ENCODE assay signal across 26 cellular contexts in the genomic region with DNA sequence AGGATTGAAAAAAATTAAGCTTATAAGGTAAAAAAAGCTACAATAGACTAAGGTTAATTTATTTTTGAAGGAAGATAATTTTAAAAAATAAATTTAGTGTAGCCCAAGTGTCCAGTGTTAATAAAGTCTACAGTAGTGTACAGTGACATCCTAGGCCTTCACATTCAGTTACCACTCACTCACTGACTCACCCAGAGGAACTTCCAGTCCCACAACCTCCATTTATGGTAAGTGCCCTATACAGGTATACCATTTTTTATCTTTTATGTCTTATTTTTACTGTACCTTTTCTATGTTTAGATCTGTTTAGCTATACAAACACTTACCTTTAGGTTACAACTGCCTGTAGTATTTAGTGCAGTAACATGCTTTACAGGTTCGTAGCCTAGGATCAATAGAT.
"Had no signal": no experiment of that assay in that cellular context is flagged by ENCODE, and none has a peak within 500 bp of the region (broad histone marks: within the 10 kb centered on the region; RNA-seq: fewer than 3 reads in every experiment).

No MANE protein-coding gene starts in this region.

- H3K27ac Mint-ChIP-seq: memory B cell had no signal

- FAIRE-seq: colon, endothelial cell of umbilical vein, keratinocyte had no signal

- H3K27ac ChIP-seq: coronary artery, dorsolateral prefrontal cortex, epithelial cell of prostate, esophagus squamous epithelium, gastrocnemius medialis, heart right ventricle, left lung, lower lobe of right lung had no signal

- H3K4me3 Mint-ChIP-seq: memory B cell had no signal

- H3K9me3 ChIP-seq: esophagus squamous epithelium, gastrocnemius medialis, heart right ventricle, left lung, lower lobe of right lung had no signal

- ATAC-seq: esophagus mucosa, gastrocnemius medialis, heart right ventricle, left cardiac atrium, left lung, left ventricle myocardium superior, lower lobe of right lung had no signal

- H3K4me1 Mint-ChIP-seq: memory B cell had no signal

- H3K27me3 ChIP-seq: dorsolateral prefrontal cortex, esophagus squamous epithelium, gastrocnemius medialis, heart right ventricle, left lung had no signal

- H3K36me3 Mint-ChIP-seq: memory B cell had no signal

- H3K9me3 Mint-ChIP-seq: memory B cell had no signal

- H3K36me3 ChIP-seq: esophagus squamous epithelium, gastrocnemius medialis, heart right ventricle, left lung, lower lobe of right lung had no signal

- H3K4me1 ChIP-seq: esophagus squamous epithelium, gastrocnemius medialis, heart right ventricle, left lung, lower lobe of right lung had no signal

- H3K4me3 ChIP-seq: coronary artery, dorsolateral prefrontal cortex, esophagus squamous epithelium, gastrocnemius medialis, heart right ventricle, left lung, lower lobe of right lung had no signal

- DNase-seq: dermis blood vessel endothelial cell; dorsolateral prefrontal cortex; effector CD4-positive, alpha-beta T cell; effector memory CD4-positive, alpha-beta T cell; erythroblast; esophagus squamous epithelium; foreskin fibroblast; foreskin melanocyte; gastrocnemius medialis; glutamatergic neuron; head of caudate nucleus; heart right ventricle; hippocampal formation; left cardiac atrium; left lung; left ventricle myocardium superior; lower lobe of right lung; mesendoderm; midbrain had no signal

- H3K27me3 Mint-ChIP-seq: memory B cell had no signal
